ENCODE assay signal across 2 cellular contexts in genomic region chr6:139821669-139822223, GRCh38.
TF ChIP-seq lines count a peak whose summit lies in the region.

No MANE protein-coding gene starts in this region.

TF ChIP-seq in A549, 52 proteins besides CTCF, POLR2A, EP300 and RAD21:
- no peak for TF ChIP-seq REST (IDR thresholded peaks at IDR 0.05)
- TF ChIP-seq ELK1 (IDR thresholded peaks at IDR 0.05; ENCODE audit: low read depth, low read length), result no peak
- no peak for TF ChIP-seq FOSB (CRISPR knock-in tag; IDR thresholded peaks at IDR 0.05)
- no peak for TF ChIP-seq NFE2L2 (conservative IDR thresholded peaks at IDR 0.05; ENCODE audit: low read length)
- TF ChIP-seq RFX5 (IDR thresholded peaks at IDR 0.05), result no peak
- TF ChIP-seq RNF2 (IDR thresholded peaks at IDR 0.05; ENCODE audit: borderline replicate concordance, low read depth), result no peak
- peak; percentile 20 for TF ChIP-seq MAFK (IDR thresholded peaks at IDR 0.05; ENCODE audit: partially characterized antibody)
- TF ChIP-seq E2F6 (IDR thresholded peaks at IDR 0.05; ENCODE audit: borderline replicate concordance, low read depth), result no peak
TF ChIP-seq in A549: peak in this region for 1.

TF ChIP-seq in K562, 482 proteins besides CTCF, POLR2A, EP300 and RAD21 (continued from another document):
- TF ChIP-seq ZNF318 (IDR thresholded peaks at IDR 0.05; ENCODE audit: borderline replicate concordance in 1 of 2, low read depth in 1 of 2), result no peak
- TF ChIP-seq ZNF121 (CRISPR knock-in tag; conservative IDR thresholded peaks at IDR 0.05), result no peak
